28 cellular contexts compared by ENCODE assay signal in genomic region chr11:68350759-68351449, GRCh38. TPM values are rescaled to one million over a fixed set of nuclear protein-coding genes. Genes with fewer than 3 reads are reported as not detected.
A peak's percentile ranks its signal among the peaks of the same experiment; 100 is the strongest.
DNase-seq lines count a peak whose midpoint lies in the region; ATAC-seq and TF ChIP-seq lines count a peak whose summit lies in the region.
"Had no signal": no experiment of that assay in that cellular context is flagged by ENCODE, and none has a peak within 500 bp of the region (broad histone marks: within the 10 kb centered on the region; RNA-seq: fewer than 3 reads in every experiment).

No MANE protein-coding gene starts in this region.

- no peaks in the 10 kb centered on the region for H3K9me3 ChIP-seq in breast epithelium
- no peaks in the 10 kb centered on the region for H3K9me3 ChIP-seq in lower lobe of right lung
- H3K9me3 ChIP-seq in stomach smooth muscle (ENCODE audit: control insufficient read depth in 2 of 2, low read length in 2 of 2), result no peaks in the 10 kb centered on the region
- H3K9me3 ChIP-seq: MG63, SJSA1, testis had no signal

- no peak for DNase-seq in MCF 10A (ENCODE audit: unreplicated experiment)
- no peak for DNase-seq in breast epithelium (ENCODE audit: low spot score in 2 of 2)
- no peak for DNase-seq in WTC11 (ENCODE audit: low spot score)
- peak; percentile 31 for DNase-seq in lower lobe of right lung
- no peak for DNase-seq in HUDEP-2 (lab: John Stamatoyannopoulos, UW; ENCODE audit: unreplicated experiment in 76 of 76)
- no peak for DNase-seq in AG20443 (ENCODE audit: low spot score)
- DNase-seq: activated CD4-positive, alpha-beta memory T cell treated with anti-CD3 and anti-CD28 coated beads for 36 hours; activated CD4-positive, CD25-positive, alpha-beta regulatory T cell treated with anti-CD3 and anti-CD28 coated beads, Interleukin-2, amount 50 U/mL, for 72 hours; activated CD8-positive, alpha-beta memory T cell treated with anti-CD3 and anti-CD28 coated beads, Interleukin-2, amount 50 U/mL, for 4 hours; activated naive CD8-positive, alpha-beta T cell treated with anti-CD3 and anti-CD28 coated beads for 36 hours; CD4-positive, alpha-beta memory T cell; DMS153; islet precursor cell; MG63; NCI-H1417 treated with DMSO at 0.1 percent for 48 hours; NCI-H2081; NCI-H226; stimulated activated naive CD4-positive, alpha-beta T cell; T-helper 1 cell; testis had no signal

- H3K27ac Mint-ChIP-seq in MCF 10A (ENCODE audit: low read depth, unreplicated experiment), result peak overlapping the region; percentile 28
- H3K27ac Mint-ChIP-seq in WTC11, result peak overlapping the region; percentile 30
- H3K27ac Mint-ChIP-seq: activated CD4-positive, alpha-beta memory T cell treated with anti-CD3 and anti-CD28 coated beads for 36 hours; activated naive CD8-positive, alpha-beta T cell treated with anti-CD3 and anti-CD28 coated beads for 36 hours; activated T-helper 1 cell treated with anti-CD3 and anti-CD28 coated beads, Interleukin-12 subunit alpha, Interleukin-12 subunit beta, Interleukin-2, Interleukin-4 antibody, amounts not matched to agents 30 ng/mL and 10 ng/mL and 1 ng/mL, durations not matched to agents 14 hours and 24 hours and 36 hours had no signal

- H3K27ac ChIP-seq in breast epithelium (peak overlapping the region in 1 of 2 donors; percentile 92), lower lobe of right lung (no peak overlapping the region), stomach smooth muscle (ENCODE audit: low read length) (peak overlapping the region; percentile 93)
- H3K27ac ChIP-seq: SJSA1, testis had no signal

- H3K4me3 Mint-ChIP-seq in MCF 10A (ENCODE audit: unreplicated experiment) (no peak overlapping the region), WTC11 (no peak overlapping the region)
- H3K4me3 Mint-ChIP-seq: activated CD4-positive, alpha-beta memory T cell treated with anti-CD3 and anti-CD28 coated beads for 36 hours; activated naive CD8-positive, alpha-beta T cell treated with anti-CD3 and anti-CD28 coated beads for 36 hours; activated T-helper 1 cell treated with anti-CD3 and anti-CD28 coated beads, Interleukin-12 subunit alpha, Interleukin-12 subunit beta, Interleukin-2, Interleukin-4 antibody, amounts not matched to agents 30 ng/mL and 10 ng/mL and 1 ng/mL, durations not matched to agents 14 hours and 24 hours and 36 hours; CD4-positive, alpha-beta memory T cell; central memory CD8-positive, alpha-beta T cell; neural crest cell had no signal

- POLR2A ChIA-PET in MCF 10A (lab: Yijun Ruan, JAX) (interaction anchor here (1.8 kb wide), 1 partner anchor 37 kb away, joined by 4 read pairs; no protein-coding TSS in a partner anchor), WTC11 (lab: Charles Lee) (no interaction called here)

- no peak overlapping the region for H3K4me3 ChIP-seq in breast epithelium
- no peak overlapping the region for H3K4me3 ChIP-seq in lower lobe of right lung
- H3K4me3 ChIP-seq in stomach smooth muscle (ENCODE audit: low read length in 2 of 2), result no peak overlapping the region
- H3K4me3 ChIP-seq: K562, lung, MG63, SJSA1, testis had no signal

- H3K9me3 Mint-ChIP-seq in MCF 10A (ENCODE audit: unreplicated experiment) (no peaks in the 10 kb centered on the region), WTC11 (peaks cover 6% of the 10 kb centered on the region)
- H3K9me3 Mint-ChIP-seq: activated CD4-positive, alpha-beta memory T cell treated with anti-CD3 and anti-CD28 coated beads for 36 hours; activated naive CD8-positive, alpha-beta T cell treated with anti-CD3 and anti-CD28 coated beads for 36 hours; activated T-helper 1 cell treated with anti-CD3 and anti-CD28 coated beads, Interleukin-12 subunit alpha, Interleukin-12 subunit beta, Interleukin-2, Interleukin-4 antibody, amounts not matched to agents 30 ng/mL and 10 ng/mL and 1 ng/mL, durations not matched to agents 14 hours and 24 hours and 36 hours; central memory CD8-positive, alpha-beta T cell; neural crest cell had no signal

- no peaks in the 10 kb centered on the region for H3K36me3 ChIP-seq in breast epithelium
- H3K36me3 ChIP-seq in lower lobe of right lung, result no peaks in the 10 kb centered on the region
- H3K36me3 ChIP-seq in stomach smooth muscle (ENCODE audit: control insufficient read depth in 2 of 2, insufficient read depth in 2 of 2, low read length in 2 of 2), result peaks cover 0 to 2% of the 10 kb centered on the region in 2 donors

- ATAC-seq in WTC11, result no peak
- ATAC-seq in lower lobe of right lung, result no peak
- no peak for ATAC-seq in HG03565 (IDR thresholded peaks at IDR 0.05; ENCODE audit: unreplicated experiment)
- ATAC-seq: K562 had no signal

- BruUV-seq in MCF 10A (replicated peaks; lab: Mats Ljungman, UMichigan), result no TSS peak

- TF ChIP-seq CTCF in MCF 10A (IDR thresholded peaks at IDR 0.05; ENCODE audit: unreplicated experiment) (no peak), breast epithelium (IDR thresholded peaks at IDR 0.05) (no peak), WTC11 (IDR thresholded peaks at IDR 0.05) (no peak), lower lobe of right lung (IDR thresholded peaks at IDR 0.05) (no peak)

- H3K27me3 ChIP-seq in breast epithelium, result no peaks in the 10 kb centered on the region
- H3K27me3 ChIP-seq in lower lobe of right lung (ENCODE audit: low read depth), result no peaks in the 10 kb centered on the region
- H3K27me3 ChIP-seq in stomach smooth muscle (ENCODE audit: control insufficient read depth in 1 of 2, insufficient read depth in 2 of 2, low read length in 2 of 2), result no peaks in the 10 kb centered on the region
- H3K27me3 ChIP-seq: MG63, SJSA1, testis had no signal

- TF ChIP-seq POLR2A in breast epithelium (IDR thresholded peaks at IDR 0.05), result no peak

- H3K27me3 Mint-ChIP-seq in MCF 10A (ENCODE audit: insufficient read depth, unreplicated experiment) (no peaks in the 10 kb centered on the region), WTC11 (ENCODE audit: low read depth) (no peaks in the 10 kb centered on the region)
- H3K27me3 Mint-ChIP-seq: activated CD4-positive, alpha-beta memory T cell treated with anti-CD3 and anti-CD28 coated beads for 36 hours; activated naive CD8-positive, alpha-beta T cell treated with anti-CD3 and anti-CD28 coated beads for 36 hours; CD4-positive, alpha-beta memory T cell; central memory CD8-positive, alpha-beta T cell had no signal

- CTCF ChIA-PET in MCF 10A (lab: Yijun Ruan, JAX), result no interaction called here
- CTCF ChIA-PET in WTC11 (lab: Charles Lee), result interaction anchor here (0.8 to 1.9 kb wide), 3 partner anchors 9 to 26 kb away, joined by 3 to 5 read pairs (median 3); no protein-coding TSS in a partner anchor

- intact Hi-C loops in MCF 10A (cut with micrococcal nuclease), result no loop called here
- intact Hi-C loops in breast epithelium (cut with DNase I; ENCODE audit: low total_unique reads), result no loop called here
- intact Hi-C loops in lower lobe of right lung (cut with DNase I), result no loop called here

- H3K4me1 ChIP-seq in breast epithelium, result peaks cover 23 to 39% of the 10 kb centered on the region in 2 donors
- peaks cover 66% of the 10 kb centered on the region for H3K4me1 ChIP-seq in lower lobe of right lung
- H3K4me1 ChIP-seq in stomach smooth muscle (ENCODE audit: control insufficient read depth, insufficient read depth, low read length), result peaks cover 87% of the 10 kb centered on the region

- peaks cover 27% of the 10 kb centered on the region for H3K4me1 Mint-ChIP-seq in MCF 10A (ENCODE audit: insufficient read depth, unreplicated experiment)
- H3K4me1 Mint-ChIP-seq in WTC11, result peaks cover 12% of the 10 kb centered on the region
- H3K4me1 Mint-ChIP-seq: activated naive CD8-positive, alpha-beta T cell treated with anti-CD3 and anti-CD28 coated beads for 36 hours; central memory CD8-positive, alpha-beta T cell had no signal

- H3K36me3 Mint-ChIP-seq in MCF 10A (ENCODE audit: insufficient read depth, unreplicated experiment) (peaks cover 12% of the 10 kb centered on the region), WTC11 (peaks cover 14% of the 10 kb centered on the region)
- H3K36me3 Mint-ChIP-seq: activated CD4-positive, alpha-beta memory T cell treated with anti-CD3 and anti-CD28 coated beads for 36 hours; CD4-positive, alpha-beta memory T cell had no signal

- no peak overlapping the region for H3K9ac ChIP-seq in stomach smooth muscle (ENCODE audit: low read length in 2 of 2)

TF ChIP-seq in WTC11, 78 proteins besides CTCF, POLR2A, EP300 and RAD21 (continues in another document):
- TF ChIP-seq ATF1 (CRISPR knock-in tag; IDR thresholded peaks at IDR 0.05), result no peak
- no peak for TF ChIP-seq NFATC4 (CRISPR knock-in tag; IDR thresholded peaks at IDR 0.05)
- no peak for TF ChIP-seq ZNF425 (CRISPR knock-in tag; conservative IDR thresholded peaks at IDR 0.05)
- TF ChIP-seq KAT7 (CRISPR knock-in tag; IDR thresholded peaks at IDR 0.05; ENCODE audit: borderline replicate concordance), result no peak

RNA-seq across cellular contexts. Expression of gene LRP5, which starts 38.5 kb away (rescaled TPM):
- total RNA-seq in MCF 10A (2022), result 31.6 and 32.8 TPM in 2 replicates
- total RNA-seq in breast epithelium, result 10 to 100 TPM; 23.6 to 48.8 (median 24.5) TPM
- total RNA-seq in WTC11 (2021), result 41.6 to 48.8 TPM (median 41.9 TPM) in 3 replicates
- 66.1 TPM for total RNA-seq in lower lobe of right lung
